In genomic region chrX:149487292-149487691, GRCh38 we compare ENCODE assay signal across 9 cellular contexts. TPM values are rescaled to one million over a fixed set of nuclear protein-coding genes. Genes with fewer than 3 reads are reported as not detected.
DNase-seq lines count a peak whose midpoint lies in the region; ATAC-seq, FAIRE-seq and TF ChIP-seq lines count a peak whose summit lies in the region.
"Had no signal": no experiment of that assay in that cellular context is flagged by ENCODE, and none has a peak within 500 bp of the region (broad histone marks: within the 10 kb centered on the region; RNA-seq: fewer than 3 reads in every experiment).

No MANE protein-coding gene starts in this region.

- peak overlapping the region; percentile 55 for H3K4me3 Mint-ChIP-seq in T-helper 17 cell

- H3K27me3 Mint-ChIP-seq in T-helper 17 cell = no peaks in the 10 kb centered on the region

- ATAC-seq in GM21576 (IDR thresholded peaks at IDR 0.05; ENCODE audit: unreplicated experiment) (peak; percentile 61), T-helper 17 cell (peak; percentile 29), HG03139 (IDR thresholded peaks at IDR 0.05; ENCODE audit: unreplicated experiment) (no peak)

- H3K4me1 Mint-ChIP-seq in T-helper 17 cell = peaks cover 11% of the 10 kb centered on the region

- peaks cover 9% of the 10 kb centered on the region for H3K36me3 Mint-ChIP-seq in T-helper 17 cell (ENCODE audit: low read depth)

- TF ChIP-seq POLR2A in GM12892 (IDR thresholded peaks at IDR 0.05; ENCODE audit: low read depth, low read length) = no peak

- no peaks in the 10 kb centered on the region for H3K9me3 ChIP-seq in T-helper 17 cell (ENCODE audit: control insufficient read depth, low read length, poor library complexity, severe bottlenecking)

- DNase-seq in ELF-1 (ENCODE audit: low read depth, low spot score) (peak; percentile 40), T-helper 17 cell (no peak), iPS-NIHi11 (ENCODE audit: low spot score) (peak; percentile 31), GM12892 (ENCODE audit: insufficient read length) (no peak), COLO829 (ENCODE audit: low spot score) (no peak), posterior vena cava (ENCODE audit: low spot score) (no peak)
- DNase-seq: left cardiac atrium had no signal

- FAIRE-seq in GM12892 (lab: Jason Lieb, UNC) = no peak

- intact Hi-C loops in posterior vena cava (cut with DNase I) = no loop called here

- peak overlapping the region; percentile 87 for H3K27ac Mint-ChIP-seq in T-helper 17 cell

RNA-seq across cellular contexts. Expression of gene IDS, which starts 17.8 kb away (rescaled TPM):
- 100 to 1,000 TPM; 346 to 507 TPM for total RNA-seq in T-helper 17 cell
- 52.7 TPM for polyA plus RNA-seq in GM12892 (2012; ENCODE audit: missing spikeins)
- 100 to 1,000 TPM in 1 of 2 donors, 10 to 100 TPM in 1; 88.2 to 102 TPM for total RNA-seq in posterior vena cava

RNA-seq across cellular contexts. Expression of gene EOLA1, which starts 53.5 kb away (rescaled TPM):
- total RNA-seq in T-helper 17 cell = 10 to 100 TPM; 66.3 to 72.5 TPM
- 21.4 TPM for polyA plus RNA-seq in GM12892 (2012; ENCODE audit: missing spikeins)
- total RNA-seq in posterior vena cava = 10 to 100 TPM; 15.8 to 18.1 TPM

Comparison
In these comparisons a context has a peak if more than half of its experiments do, and no peak if none do; other contexts are left out.
1. DNase-seq: peak in ELF-1 (single experiment) and iPS-NIHi11 (single experiment); none in T-helper 17 cell (0 of 3), GM12892 (single experiment), COLO829 (single experiment) and posterior vena cava (single experiment).